8 cellular contexts compared by ENCODE assay signal in the genomic region with DNA sequence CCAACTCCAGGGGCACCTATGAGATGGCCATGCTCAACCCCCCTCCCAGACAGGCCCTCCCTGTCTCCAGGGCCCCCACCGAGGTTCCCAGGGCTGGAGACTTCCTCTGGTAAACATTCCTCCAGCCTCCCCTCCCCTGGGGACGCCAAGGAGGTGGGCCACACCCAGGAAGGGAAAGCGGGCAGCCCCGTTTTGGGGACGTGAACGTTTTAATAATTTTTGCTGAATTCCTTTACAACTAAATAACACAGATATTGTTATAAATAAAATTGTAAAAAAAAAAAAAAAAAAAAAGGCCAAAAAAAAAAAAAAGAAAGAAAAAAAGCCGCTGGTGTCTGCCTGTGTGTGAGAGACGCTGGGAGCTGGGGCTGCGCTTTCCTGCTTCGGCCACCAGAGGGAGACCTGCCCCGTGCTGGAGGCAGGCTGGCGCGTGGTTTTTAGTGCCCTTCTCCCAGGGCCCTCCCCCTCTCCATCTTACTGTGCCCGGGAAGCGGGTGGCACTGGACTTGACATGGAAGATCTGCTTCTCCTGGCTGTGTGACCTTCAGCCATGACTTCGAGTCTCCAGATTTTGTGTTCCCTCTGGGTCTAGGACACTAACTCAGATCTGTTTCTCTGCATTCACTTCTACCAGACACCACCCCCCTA. TPM values are rescaled to one million over a fixed set of nuclear protein-coding genes. Genes with fewer than 3 reads are reported as not detected.
A peak's percentile ranks its signal among the peaks of the same experiment; 100 is the strongest.
DNase-seq lines count a peak whose midpoint lies in the region; ATAC-seq lines count a peak whose summit lies in the region.

No MANE protein-coding gene starts in this region.

- ATAC-seq in HG03175 (IDR thresholded peaks at IDR 0.05; ENCODE audit: unreplicated experiment) (peak; percentile 43), left colon (peak; percentile 81), HG02938 (IDR thresholded peaks at IDR 0.05; ENCODE audit: unreplicated experiment) (no peak)

- intact Hi-C loops in left colon (cut with DNase I, micrococcal nuclease) = no loop called here

- DNase-seq in DMS53 treated with DMSO at 0.1 percent for 48 hours (lab: John Stamatoyannopoulos, UW; ENCODE audit: unreplicated experiment) = peak; percentile 89
- peak; percentile 57 for DNase-seq in NCI-H446 treated with DMSO at 0.1 percent for 48 hours (lab: John Stamatoyannopoulos, UW)
- DNase-seq in activated CD4-positive, alpha-beta T cell treated with anti-CD3 and anti-CD28 coated beads for 4 hours = peak; percentile 77 to 86
- peak; percentile 52 to 86 for DNase-seq in cerebellar nuclear complex (lab: John Stamatoyannopoulos, UW)
- DNase-seq in left colon = peak; percentile 82 to 87
- peak; percentile 87 for DNase-seq in stimulated activated CD4-positive, alpha-beta T cell treated with anti-CD3 and anti-CD28 coated beads, Interleukin-4, amount 100 ng/mL, for 24 hours

RNA-seq across cellular contexts. Expression of a gene that starts 3.4 kb away (rescaled TPM):
- total RNA-seq in left colon = not detected

RNA-seq across cellular contexts. Expression of a gene that starts 16.3 kb away (rescaled TPM):
- total RNA-seq in left colon = 10 to 100 TPM; 45.3 to 58.8 TPM

RNA-seq across cellular contexts. Expression of a gene that starts 37.8 kb away (rescaled TPM):
- 1 to 10 TPM; 2.0 to 4.2 TPM for total RNA-seq in left colon
